In the genomic region with DNA sequence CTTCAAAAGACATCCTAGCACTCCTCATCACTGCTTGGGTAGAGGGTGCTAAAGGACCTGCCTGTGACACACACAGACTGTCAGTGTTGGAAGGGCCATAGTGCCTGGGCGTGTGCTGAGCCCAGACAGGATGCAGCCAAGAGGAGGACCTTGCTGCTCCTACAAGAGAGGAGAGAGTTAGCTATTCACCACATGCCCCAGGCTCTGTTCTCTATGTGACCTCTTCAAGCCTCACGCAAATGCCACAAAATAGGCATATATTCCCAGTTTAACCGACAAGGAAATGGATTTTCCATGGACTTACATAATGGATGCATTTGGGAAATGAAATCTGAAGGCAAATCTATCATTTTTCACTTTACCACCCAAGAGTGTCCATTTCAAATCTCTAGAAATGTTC, we compare ENCODE assay signal across 4 cellular contexts.
"Had no signal": no experiment of that assay in that cellular context is flagged by ENCODE, and none has a peak within 500 bp of the region (broad histone marks: within the 10 kb centered on the region; RNA-seq: fewer than 3 reads in every experiment).

No MANE protein-coding gene starts in this region.

- FAIRE-seq: bronchial epithelial cell had no signal

- H3K4me3 ChIP-seq: ascending aorta, cardiac muscle cell had no signal

- H3K4me1 ChIP-seq: ascending aorta had no signal

- H3K9me3 ChIP-seq: ascending aorta had no signal

- H3K36me3 ChIP-seq: ascending aorta, cardiac muscle cell had no signal

- H3K27me3 ChIP-seq: ascending aorta had no signal

- H3K27ac ChIP-seq: ascending aorta, cardiac muscle cell, VCaP had no signal
